2 cellular contexts compared by ENCODE assay signal in the genomic region with DNA sequence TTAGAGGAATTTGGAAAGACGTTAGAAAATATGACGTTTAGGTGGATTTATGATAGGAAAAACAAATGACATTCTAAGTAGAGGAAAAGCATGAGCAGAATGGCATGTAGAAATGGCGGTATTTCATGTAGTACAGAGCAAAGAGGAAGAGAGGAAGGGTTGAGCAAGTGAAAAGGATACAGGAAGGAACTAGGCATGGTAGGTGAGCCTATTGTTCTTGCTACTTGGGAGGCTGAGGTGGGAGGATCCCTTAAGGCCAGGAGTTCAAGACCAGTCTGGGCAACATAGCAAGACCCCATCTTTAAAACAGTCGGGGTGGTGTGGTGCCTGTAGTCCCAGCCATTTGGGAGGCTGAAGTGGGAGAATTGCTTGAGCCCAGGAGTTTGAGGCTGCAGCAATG.
TF ChIP-seq lines count a peak whose summit lies in the region.

No MANE protein-coding gene starts in this region.

TF ChIP-seq in K562, 482 proteins besides CTCF, POLR2A, EP300 and RAD21 (continues in another document):
- TF ChIP-seq GTF2F1 (IDR thresholded peaks at IDR 0.05; ENCODE audit: low read depth, low read length) (no peak), XRCC5 (IDR thresholded peaks at IDR 0.05; ENCODE audit: low read depth, low read length) (no peak), MEIS2 (IDR thresholded peaks at IDR 0.05; ENCODE audit: partially characterized antibody) (peak; percentile 3), ZNF780A (CRISPR knock-in tag; IDR thresholded peaks at IDR 0.05) (no peak), BCOR (IDR thresholded peaks at IDR 0.05) (peak; percentile 78), SMARCA5 (IDR thresholded peaks at IDR 0.05) (peak; percentile 73; the same call in 1 of the 2 replicates)
- TF ChIP-seq, protein P1, sequence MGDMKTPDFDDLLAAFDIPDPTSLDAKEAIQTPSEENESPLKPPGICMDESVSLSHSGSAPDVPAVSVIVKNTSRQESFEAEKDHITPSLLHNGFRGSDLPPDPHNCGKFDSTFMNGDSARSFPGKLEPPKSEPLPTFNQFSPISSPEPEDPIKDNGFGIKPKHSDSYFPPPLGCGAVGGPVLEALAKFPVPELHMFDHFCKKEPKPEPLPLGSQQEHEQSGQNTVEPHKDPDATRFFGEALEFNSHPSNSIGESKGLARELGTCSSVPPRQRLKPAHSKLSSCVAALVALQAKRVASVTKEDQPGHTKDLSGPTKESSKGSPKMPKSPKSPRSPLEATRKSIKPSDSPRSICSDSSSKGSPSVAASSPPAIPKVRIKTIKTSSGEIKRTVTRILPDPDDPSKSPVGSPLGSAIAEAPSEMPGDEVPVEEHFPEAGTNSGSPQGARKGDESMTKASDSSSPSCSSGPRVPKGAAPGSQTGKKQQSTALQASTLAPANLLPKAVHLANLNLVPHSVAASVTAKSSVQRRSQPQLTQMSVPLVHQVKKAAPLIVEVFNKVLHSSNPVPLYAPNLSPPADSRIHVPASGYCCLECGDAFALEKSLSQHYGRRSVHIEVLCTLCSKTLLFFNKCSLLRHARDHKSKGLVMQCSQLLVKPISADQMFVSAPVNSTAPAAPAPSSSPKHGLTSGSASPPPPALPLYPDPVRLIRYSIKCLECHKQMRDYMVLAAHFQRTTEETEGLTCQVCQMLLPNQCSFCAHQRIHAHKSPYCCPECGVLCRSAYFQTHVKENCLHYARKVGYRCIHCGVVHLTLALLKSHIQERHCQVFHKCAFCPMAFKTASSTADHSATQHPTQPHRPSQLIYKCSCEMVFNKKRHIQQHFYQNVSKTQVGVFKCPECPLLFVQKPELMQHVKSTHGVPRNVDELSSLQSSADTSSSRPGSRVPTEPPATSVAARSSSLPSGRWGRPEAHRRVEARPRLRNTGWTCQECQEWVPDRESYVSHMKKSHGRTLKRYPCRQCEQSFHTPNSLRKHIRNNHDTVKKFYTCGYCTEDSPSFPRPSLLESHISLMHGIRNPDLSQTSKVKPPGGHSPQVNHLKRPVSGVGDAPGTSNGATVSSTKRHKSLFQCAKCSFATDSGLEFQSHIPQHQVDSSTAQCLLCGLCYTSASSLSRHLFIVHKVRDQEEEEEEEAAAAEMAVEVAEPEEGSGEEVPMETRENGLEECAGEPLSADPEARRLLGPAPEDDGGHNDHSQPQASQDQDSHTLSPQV (IDR thresholded peaks at IDR 0.05) = 0 out of 2 replicates have a peak, but pooled peaks have one; percentile 6
- TF ChIP-seq, protein P2, sequence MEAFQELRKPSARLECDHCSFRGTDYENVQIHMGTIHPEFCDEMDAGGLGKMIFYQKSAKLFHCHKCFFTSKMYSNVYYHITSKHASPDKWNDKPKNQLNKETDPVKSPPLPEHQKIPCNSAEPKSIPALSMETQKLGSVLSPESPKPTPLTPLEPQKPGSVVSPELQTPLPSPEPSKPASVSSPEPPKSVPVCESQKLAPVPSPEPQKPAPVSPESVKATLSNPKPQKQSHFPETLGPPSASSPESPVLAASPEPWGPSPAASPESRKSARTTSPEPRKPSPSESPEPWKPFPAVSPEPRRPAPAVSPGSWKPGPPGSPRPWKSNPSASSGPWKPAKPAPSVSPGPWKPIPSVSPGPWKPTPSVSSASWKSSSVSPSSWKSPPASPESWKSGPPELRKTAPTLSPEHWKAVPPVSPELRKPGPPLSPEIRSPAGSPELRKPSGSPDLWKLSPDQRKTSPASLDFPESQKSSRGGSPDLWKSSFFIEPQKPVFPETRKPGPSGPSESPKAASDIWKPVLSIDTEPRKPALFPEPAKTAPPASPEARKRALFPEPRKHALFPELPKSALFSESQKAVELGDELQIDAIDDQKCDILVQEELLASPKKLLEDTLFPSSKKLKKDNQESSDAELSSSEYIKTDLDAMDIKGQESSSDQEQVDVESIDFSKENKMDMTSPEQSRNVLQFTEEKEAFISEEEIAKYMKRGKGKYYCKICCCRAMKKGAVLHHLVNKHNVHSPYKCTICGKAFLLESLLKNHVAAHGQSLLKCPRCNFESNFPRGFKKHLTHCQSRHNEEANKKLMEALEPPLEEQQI (IDR thresholded peaks at IDR 0.05) = peak; percentile 36; the same call in 1 of the 2 replicates

TF ChIP-seq in neural cell, 6 proteins besides CTCF, POLR2A, EP300 and RAD21:
- no peak for TF ChIP-seq EZH2 (IDR thresholded peaks at IDR 0.05; ENCODE audit: borderline replicate concordance, insufficient read depth, low read length, poor library complexity, severe bottlenecking)
- no peak for TF ChIP-seq SMC3 (conservative IDR thresholded peaks at IDR 0.05; ENCODE audit: poor library complexity)
- TF ChIP-seq, protein P3, sequence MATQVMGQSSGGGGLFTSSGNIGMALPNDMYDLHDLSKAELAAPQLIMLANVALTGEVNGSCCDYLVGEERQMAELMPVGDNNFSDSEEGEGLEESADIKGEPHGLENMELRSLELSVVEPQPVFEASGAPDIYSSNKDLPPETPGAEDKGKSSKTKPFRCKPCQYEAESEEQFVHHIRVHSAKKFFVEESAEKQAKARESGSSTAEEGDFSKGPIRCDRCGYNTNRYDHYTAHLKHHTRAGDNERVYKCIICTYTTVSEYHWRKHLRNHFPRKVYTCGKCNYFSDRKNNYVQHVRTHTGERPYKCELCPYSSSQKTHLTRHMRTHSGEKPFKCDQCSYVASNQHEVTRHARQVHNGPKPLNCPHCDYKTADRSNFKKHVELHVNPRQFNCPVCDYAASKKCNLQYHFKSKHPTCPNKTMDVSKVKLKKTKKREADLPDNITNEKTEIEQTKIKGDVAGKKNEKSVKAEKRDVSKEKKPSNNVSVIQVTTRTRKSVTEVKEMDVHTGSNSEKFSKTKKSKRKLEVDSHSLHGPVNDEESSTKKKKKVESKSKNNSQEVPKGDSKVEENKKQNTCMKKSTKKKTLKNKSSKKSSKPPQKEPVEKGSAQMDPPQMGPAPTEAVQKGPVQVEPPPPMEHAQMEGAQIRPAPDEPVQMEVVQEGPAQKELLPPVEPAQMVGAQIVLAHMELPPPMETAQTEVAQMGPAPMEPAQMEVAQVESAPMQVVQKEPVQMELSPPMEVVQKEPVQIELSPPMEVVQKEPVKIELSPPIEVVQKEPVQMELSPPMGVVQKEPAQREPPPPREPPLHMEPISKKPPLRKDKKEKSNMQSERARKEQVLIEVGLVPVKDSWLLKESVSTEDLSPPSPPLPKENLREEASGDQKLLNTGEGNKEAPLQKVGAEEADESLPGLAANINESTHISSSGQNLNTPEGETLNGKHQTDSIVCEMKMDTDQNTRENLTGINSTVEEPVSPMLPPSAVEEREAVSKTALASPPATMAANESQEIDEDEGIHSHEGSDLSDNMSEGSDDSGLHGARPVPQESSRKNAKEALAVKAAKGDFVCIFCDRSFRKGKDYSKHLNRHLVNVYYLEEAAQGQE (IDR thresholded peaks at IDR 0.05; ENCODE audit: borderline replicate concordance) = no peak
- TF ChIP-seq TAF1 (IDR thresholded peaks at IDR 0.05; ENCODE audit: low read depth) = no peak
- TF ChIP-seq MXI1 (conservative IDR thresholded peaks at IDR 0.05; ENCODE audit: poor library complexity, severe bottlenecking) = no peak
- TF ChIP-seq POLR2AphosphoS5 (IDR thresholded peaks at IDR 0.05) = no peak
TF ChIP-seq in neural cell: peak in this region for 0.
